ENCODE assay signal across 1 cellular context in the genomic region with DNA sequence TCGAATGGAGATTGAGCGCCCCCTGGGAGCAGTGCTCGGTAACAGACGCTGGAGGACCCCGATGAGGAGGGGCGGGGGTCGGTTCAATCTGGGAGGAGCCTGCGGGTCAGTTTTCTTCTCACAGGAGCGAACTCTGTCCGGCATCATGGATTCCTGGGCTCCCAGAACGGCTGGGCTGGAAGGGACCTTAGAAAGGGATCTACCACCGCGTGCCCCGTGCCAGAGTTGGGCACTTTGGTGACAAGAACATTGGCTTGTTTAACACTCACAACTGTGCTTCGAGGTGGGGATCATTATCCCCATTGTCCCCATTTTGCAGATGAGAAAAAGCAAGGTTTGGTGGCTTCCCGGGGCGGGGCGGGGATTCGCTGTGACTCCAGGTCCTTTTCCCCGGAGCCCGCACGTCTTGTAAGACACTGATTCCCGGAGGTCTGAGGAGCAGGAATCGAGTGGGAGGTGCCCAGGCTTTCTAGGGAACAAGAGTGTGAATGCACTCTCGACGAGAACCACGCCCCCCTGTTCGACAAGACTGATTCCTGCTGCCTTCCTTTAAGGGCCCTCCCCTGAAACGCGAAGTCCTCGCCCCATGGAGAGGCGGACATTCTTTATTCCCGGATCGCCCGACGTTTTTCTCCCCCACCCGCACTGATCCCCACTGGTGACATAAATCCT.
TF ChIP-seq lines count a peak whose summit lies in the region.

No MANE protein-coding gene starts in this region.

TF ChIP-seq in HepG2, 621 proteins besides CTCF, POLR2A, EP300 and RAD21 (continued from another document and continues in another):
- TF ChIP-seq, protein P1, sequence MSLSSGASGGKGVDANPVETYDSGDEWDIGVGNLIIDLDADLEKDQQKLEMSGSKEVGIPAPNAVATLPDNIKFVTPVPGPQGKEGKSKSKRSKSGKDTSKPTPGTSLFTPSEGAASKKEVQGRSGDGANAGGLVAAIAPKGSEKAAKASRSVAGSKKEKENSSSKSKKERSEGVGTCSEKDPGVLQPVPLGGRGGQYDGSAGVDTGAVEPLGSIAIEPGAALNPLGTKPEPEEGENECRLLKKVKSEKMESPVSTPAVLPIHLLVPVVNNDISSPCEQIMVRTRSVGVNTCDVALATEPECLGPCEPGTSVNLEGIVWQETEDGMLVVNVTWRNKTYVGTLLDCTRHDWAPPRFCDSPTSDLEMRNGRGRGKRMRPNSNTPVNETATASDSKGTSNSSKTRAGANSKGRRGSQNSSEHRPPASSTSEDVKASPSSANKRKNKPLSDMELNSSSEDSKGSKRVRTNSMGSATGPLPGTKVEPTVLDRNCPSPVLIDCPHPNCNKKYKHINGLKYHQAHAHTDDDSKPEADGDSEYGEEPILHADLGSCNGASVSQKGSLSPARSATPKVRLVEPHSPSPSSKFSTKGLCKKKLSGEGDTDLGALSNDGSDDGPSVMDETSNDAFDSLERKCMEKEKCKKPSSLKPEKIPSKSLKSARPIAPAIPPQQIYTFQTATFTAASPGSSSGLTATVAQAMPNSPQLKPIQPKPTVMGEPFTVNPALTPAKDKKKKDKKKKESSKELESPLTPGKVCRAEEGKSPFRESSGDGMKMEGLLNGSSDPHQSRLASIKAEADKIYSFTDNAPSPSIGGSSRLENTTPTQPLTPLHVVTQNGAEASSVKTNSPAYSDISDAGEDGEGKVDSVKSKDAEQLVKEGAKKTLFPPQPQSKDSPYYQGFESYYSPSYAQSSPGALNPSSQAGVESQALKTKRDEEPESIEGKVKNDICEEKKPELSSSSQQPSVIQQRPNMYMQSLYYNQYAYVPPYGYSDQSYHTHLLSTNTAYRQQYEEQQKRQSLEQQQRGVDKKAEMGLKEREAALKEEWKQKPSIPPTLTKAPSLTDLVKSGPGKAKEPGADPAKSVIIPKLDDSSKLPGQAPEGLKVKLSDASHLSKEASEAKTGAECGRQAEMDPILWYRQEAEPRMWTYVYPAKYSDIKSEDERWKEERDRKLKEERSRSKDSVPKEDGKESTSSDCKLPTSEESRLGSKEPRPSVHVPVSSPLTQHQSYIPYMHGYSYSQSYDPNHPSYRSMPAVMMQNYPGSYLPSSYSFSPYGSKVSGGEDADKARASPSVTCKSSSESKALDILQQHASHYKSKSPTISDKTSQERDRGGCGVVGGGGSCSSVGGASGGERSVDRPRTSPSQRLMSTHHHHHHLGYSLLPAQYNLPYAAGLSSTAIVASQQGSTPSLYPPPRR (CRISPR knock-in tag; IDR thresholded peaks at IDR 0.05; ENCODE audit: borderline replicate concordance) = 0 out of 2 replicates have a peak, but pooled peaks have one; percentile 20
- TF ChIP-seq MAZ (IDR thresholded peaks at IDR 0.05; ENCODE audit: borderline replicate concordance, low read depth, low read length) = peak; percentile 82; the same call in 1 of the 2 replicates
- peak; percentile 71 for TF ChIP-seq MAZ (CRISPR knock-in tag; IDR thresholded peaks at IDR 0.05; ENCODE audit: low read depth)
- TF ChIP-seq ZNF773 (CRISPR knock-in tag; IDR thresholded peaks at IDR 0.05; ENCODE audit: borderline replicate concordance) = peak; percentile 15; the same call in 1 of the 2 replicates
- TF ChIP-seq, protein P2, sequence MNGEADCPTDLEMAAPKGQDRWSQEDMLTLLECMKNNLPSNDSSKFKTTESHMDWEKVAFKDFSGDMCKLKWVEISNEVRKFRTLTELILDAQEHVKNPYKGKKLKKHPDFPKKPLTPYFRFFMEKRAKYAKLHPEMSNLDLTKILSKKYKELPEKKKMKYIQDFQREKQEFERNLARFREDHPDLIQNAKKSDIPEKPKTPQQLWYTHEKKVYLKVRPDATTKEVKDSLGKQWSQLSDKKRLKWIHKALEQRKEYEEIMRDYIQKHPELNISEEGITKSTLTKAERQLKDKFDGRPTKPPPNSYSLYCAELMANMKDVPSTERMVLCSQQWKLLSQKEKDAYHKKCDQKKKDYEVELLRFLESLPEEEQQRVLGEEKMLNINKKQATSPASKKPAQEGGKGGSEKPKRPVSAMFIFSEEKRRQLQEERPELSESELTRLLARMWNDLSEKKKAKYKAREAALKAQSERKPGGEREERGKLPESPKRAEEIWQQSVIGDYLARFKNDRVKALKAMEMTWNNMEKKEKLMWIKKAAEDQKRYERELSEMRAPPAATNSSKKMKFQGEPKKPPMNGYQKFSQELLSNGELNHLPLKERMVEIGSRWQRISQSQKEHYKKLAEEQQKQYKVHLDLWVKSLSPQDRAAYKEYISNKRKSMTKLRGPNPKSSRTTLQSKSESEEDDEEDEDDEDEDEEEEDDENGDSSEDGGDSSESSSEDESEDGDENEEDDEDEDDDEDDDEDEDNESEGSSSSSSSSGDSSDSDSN (CRISPR knock-in tag; IDR thresholded peaks at IDR 0.05) = peak; percentile 50; the same call in 1 of the 2 replicates
- TF ChIP-seq CHD4 (IDR thresholded peaks at IDR 0.05; ENCODE audit: borderline replicate concordance, low read length) = peak; percentile 100
- TF ChIP-seq AGO2 (optimal IDR thresholded peaks at IDR 0.05; ENCODE audit: low read depth, low read length) = peak; percentile 27
- TF ChIP-seq, protein P3, sequence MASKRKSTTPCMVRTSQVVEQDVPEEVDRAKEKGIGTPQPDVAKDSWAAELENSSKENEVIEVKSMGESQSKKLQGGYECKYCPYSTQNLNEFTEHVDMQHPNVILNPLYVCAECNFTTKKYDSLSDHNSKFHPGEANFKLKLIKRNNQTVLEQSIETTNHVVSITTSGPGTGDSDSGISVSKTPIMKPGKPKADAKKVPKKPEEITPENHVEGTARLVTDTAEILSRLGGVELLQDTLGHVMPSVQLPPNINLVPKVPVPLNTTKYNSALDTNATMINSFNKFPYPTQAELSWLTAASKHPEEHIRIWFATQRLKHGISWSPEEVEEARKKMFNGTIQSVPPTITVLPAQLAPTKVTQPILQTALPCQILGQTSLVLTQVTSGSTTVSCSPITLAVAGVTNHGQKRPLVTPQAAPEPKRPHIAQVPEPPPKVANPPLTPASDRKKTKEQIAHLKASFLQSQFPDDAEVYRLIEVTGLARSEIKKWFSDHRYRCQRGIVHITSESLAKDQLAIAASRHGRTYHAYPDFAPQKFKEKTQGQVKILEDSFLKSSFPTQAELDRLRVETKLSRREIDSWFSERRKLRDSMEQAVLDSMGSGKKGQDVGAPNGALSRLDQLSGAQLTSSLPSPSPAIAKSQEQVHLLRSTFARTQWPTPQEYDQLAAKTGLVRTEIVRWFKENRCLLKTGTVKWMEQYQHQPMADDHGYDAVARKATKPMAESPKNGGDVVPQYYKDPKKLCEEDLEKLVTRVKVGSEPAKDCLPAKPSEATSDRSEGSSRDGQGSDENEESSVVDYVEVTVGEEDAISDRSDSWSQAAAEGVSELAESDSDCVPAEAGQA (IDR thresholded peaks at IDR 0.05; ENCODE audit: low read depth) = peak; percentile 23; the same call in 1 of the 2 replicates
- TF ChIP-seq, protein P3 (CRISPR knock-in tag; IDR thresholded peaks at IDR 0.05; ENCODE audit: borderline replicate concordance) = no peak
- TF ChIP-seq FOXJ3 (CRISPR knock-in tag; IDR thresholded peaks at IDR 0.05; ENCODE audit: borderline replicate concordance) = no peak
- TF ChIP-seq ZFP82 (CRISPR knock-in tag; IDR thresholded peaks at IDR 0.05; ENCODE audit: borderline replicate concordance) = peak; percentile 89
- TF ChIP-seq ZBTB7B (CRISPR knock-in tag; IDR thresholded peaks at IDR 0.05) = peak; percentile 91
- TF ChIP-seq MEIS1 (CRISPR knock-in tag; IDR thresholded peaks at IDR 0.05; ENCODE audit: borderline replicate concordance) = peak; percentile 74; the same call in 1 of the 2 replicates
- TF ChIP-seq, protein P4, sequence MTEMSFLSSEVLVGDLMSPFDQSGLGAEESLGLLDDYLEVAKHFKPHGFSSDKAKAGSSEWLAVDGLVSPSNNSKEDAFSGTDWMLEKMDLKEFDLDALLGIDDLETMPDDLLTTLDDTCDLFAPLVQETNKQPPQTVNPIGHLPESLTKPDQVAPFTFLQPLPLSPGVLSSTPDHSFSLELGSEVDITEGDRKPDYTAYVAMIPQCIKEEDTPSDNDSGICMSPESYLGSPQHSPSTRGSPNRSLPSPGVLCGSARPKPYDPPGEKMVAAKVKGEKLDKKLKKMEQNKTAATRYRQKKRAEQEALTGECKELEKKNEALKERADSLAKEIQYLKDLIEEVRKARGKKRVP (CRISPR knock-in tag; IDR thresholded peaks at IDR 0.05) = no peak
- TF ChIP-seq, protein P5, sequence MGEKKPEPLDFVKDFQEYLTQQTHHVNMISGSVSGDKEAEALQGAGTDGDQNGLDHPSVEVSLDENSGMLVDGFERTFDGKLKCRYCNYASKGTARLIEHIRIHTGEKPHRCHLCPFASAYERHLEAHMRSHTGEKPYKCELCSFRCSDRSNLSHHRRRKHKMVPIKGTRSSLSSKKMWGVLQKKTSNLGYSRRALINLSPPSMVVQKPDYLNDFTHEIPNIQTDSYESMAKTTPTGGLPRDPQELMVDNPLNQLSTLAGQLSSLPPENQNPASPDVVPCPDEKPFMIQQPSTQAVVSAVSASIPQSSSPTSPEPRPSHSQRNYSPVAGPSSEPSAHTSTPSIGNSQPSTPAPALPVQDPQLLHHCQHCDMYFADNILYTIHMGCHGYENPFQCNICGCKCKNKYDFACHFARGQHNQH (CRISPR knock-in tag; IDR thresholded peaks at IDR 0.05) = peak; percentile 83
- no peak for TF ChIP-seq ZNF124 (CRISPR knock-in tag; IDR thresholded peaks at IDR 0.05)
- peak; percentile 99 for TF ChIP-seq ZNF629 (CRISPR knock-in tag; conservative IDR thresholded peaks at IDR 0.05)
- TF ChIP-seq ELF1 (CRISPR knock-in tag; IDR thresholded peaks at IDR 0.05) = peak; percentile 65; the same call in 1 of the 2 replicates
- peak; percentile 47; the same call in 1 of the 2 replicates for TF ChIP-seq REPIN1 (CRISPR knock-in tag; IDR thresholded peaks at IDR 0.05; ENCODE audit: borderline replicate concordance, low read depth)
- TF ChIP-seq, protein P6, sequence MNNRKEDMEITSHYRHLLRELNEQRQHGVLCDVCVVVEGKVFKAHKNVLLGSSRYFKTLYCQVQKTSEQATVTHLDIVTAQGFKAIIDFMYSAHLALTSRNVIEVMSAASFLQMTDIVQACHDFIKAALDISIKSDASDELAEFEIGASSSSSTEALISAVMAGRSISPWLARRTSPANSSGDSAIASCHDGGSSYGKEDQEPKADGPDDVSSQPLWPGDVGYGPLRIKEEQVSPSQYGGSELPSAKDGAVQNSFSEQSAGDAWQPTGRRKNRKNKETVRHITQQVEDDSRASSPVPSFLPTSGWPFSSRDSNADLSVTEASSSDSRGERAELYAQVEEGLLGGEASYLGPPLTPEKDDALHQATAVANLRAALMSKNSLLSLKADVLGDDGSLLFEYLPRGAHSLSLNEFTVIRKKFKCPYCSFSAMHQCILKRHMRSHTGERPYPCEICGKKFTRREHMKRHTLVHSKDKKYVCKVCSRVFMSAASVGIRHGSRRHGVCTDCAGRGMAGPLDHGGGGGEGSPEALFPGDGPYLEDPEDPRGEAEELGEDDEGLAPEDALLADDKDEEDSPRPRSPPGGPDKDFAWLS (CRISPR knock-in tag; IDR thresholded peaks at IDR 0.05; ENCODE audit: borderline replicate concordance) = 0 out of 2 replicates have a peak, but pooled peaks have one; percentile 80
- TF ChIP-seq, protein P7, sequence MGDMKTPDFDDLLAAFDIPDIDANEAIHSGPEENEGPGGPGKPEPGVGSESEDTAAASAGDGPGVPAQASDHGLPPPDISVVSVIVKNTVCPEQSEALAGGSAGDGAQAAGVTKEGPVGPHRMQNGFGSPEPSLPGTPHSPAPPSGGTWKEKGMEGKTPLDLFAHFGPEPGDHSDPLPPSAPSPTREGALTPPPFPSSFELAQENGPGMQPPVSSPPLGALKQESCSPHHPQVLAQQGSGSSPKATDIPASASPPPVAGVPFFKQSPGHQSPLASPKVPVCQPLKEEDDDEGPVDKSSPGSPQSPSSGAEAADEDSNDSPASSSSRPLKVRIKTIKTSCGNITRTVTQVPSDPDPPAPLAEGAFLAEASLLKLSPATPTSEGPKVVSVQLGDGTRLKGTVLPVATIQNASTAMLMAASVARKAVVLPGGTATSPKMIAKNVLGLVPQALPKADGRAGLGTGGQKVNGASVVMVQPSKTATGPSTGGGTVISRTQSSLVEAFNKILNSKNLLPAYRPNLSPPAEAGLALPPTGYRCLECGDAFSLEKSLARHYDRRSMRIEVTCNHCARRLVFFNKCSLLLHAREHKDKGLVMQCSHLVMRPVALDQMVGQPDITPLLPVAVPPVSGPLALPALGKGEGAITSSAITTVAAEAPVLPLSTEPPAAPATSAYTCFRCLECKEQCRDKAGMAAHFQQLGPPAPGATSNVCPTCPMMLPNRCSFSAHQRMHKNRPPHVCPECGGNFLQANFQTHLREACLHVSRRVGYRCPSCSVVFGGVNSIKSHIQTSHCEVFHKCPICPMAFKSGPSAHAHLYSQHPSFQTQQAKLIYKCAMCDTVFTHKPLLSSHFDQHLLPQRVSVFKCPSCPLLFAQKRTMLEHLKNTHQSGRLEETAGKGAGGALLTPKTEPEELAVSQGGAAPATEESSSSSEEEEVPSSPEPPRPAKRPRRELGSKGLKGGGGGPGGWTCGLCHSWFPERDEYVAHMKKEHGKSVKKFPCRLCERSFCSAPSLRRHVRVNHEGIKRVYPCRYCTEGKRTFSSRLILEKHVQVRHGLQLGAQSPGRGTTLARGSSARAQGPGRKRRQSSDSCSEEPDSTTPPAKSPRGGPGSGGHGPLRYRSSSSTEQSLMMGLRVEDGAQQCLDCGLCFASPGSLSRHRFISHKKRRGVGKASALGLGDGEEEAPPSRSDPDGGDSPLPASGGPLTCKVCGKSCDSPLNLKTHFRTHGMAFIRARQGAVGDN (CRISPR knock-in tag; IDR thresholded peaks at IDR 0.05) = peak; percentile 68
- no peak for TF ChIP-seq KLF11 (CRISPR knock-in tag; IDR thresholded peaks at IDR 0.05)
- TF ChIP-seq, protein P8, sequence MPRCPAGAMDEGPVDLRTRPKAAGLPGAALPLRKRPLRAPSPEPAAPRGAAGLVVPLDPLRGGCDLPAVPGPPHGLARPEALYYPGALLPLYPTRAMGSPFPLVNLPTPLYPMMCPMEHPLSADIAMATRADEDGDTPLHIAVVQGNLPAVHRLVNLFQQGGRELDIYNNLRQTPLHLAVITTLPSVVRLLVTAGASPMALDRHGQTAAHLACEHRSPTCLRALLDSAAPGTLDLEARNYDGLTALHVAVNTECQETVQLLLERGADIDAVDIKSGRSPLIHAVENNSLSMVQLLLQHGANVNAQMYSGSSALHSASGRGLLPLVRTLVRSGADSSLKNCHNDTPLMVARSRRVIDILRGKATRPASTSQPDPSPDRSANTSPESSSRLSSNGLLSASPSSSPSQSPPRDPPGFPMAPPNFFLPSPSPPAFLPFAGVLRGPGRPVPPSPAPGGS (CRISPR knock-in tag; IDR thresholded peaks at IDR 0.05) = peak; percentile 73; the same call in 1 of the 2 replicates
- TF ChIP-seq U2AF2 (IDR thresholded peaks at IDR 0.05; ENCODE audit: low read depth, low read length) = no peak
- TF ChIP-seq SMYD3 (CRISPR knock-in tag; IDR thresholded peaks at IDR 0.05) = no peak
- TF ChIP-seq ZNF546 (CRISPR knock-in tag; conservative IDR thresholded peaks at IDR 0.05) = 0 out of 2 replicates have a peak, but pooled peaks have one; percentile 31
- TF ChIP-seq ZNF207 (IDR thresholded peaks at IDR 0.05; ENCODE audit: borderline replicate concordance) = no peak
